In the genomic region with DNA sequence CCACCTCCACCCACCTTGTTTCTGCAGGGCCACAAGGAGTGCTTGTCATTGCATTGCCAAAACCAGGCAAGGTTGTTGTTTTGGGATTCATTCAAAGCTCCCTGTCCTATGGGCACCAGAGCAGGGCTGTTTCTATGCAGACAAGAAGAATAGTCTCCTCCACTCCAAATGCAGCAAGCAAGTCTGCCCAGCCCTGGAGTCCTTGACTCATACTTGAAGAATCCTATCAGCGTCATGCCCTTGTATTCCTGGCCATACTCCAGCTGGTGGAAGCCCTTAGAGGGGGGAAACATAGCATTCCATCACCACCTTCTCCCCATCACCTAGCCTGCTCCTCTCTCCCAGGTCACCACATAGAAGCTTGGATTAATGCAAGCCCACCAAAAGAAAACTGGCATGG, we compare ENCODE assay signal across 13 cellular contexts.
DNase-seq lines count a peak whose midpoint lies in the region; ATAC-seq, FAIRE-seq and TF ChIP-seq lines count a peak whose summit lies in the region.
"Had no signal": no experiment of that assay in that cellular context is flagged by ENCODE, and none has a peak within 500 bp of the region (broad histone marks: within the 10 kb centered on the region; RNA-seq: fewer than 3 reads in every experiment).

No MANE protein-coding gene starts in this region.

- peak overlapping the region; percentile 32; the same call in 1 of the 2 replicates for H3K4me2 ChIP-seq in SK-N-SH

- H4K20me1 ChIP-seq in SK-N-SH (ENCODE audit: insufficient read depth) = no peaks in the 10 kb centered on the region

- intact Hi-C loops in left cardiac atrium (cut with DNase I) (no loop called here), left ventricle myocardium inferior (cut with micrococcal nuclease) (no loop called here)

- no peak overlapping the region for H3K9ac ChIP-seq in SK-N-SH

- H3F3A ChIP-seq in SK-N-SH (replicated peaks; ENCODE audit: insufficient read depth) = no peaks in the 10 kb centered on the region

- H2AFZ ChIP-seq in SK-N-SH (ENCODE audit: low read depth) = no peak overlapping the region

- ATAC-seq in left cardiac atrium = peak; percentile 64 to 88
- ATAC-seq: naive thymus-derived CD8-positive, alpha-beta T cell had no signal

- CTCF ChIA-PET in SK-N-SH (lab: Yijun Ruan, JAX) (no interaction called here), GM10248 (lab: Yijun Ruan, JAX) (interaction anchor here (1.2 kb wide), 1 partner anchor 10 kb away, joined by 3 read pairs; no protein-coding TSS in a partner anchor)

- H3K9me3 ChIP-seq in left ventricle myocardium inferior (replicated peaks) (peaks cover 7% of the 10 kb centered on the region), SK-N-SH (no peaks in the 10 kb centered on the region)
- H3K9me3 ChIP-seq: HAP-1 had no signal

- no peaks in the 10 kb centered on the region for H3K79me2 ChIP-seq in SK-N-SH (ENCODE audit: insufficient read depth)

- H3K4me1 ChIP-seq in left ventricle myocardium inferior (peaks cover 12% of the 10 kb centered on the region), SK-N-SH (ENCODE audit: control insufficient read depth in 1 of 2, insufficient read depth in 2 of 2, low read depth in 1 of 2, low read length in 1 of 2) (peaks cover 0 to 3% of the 10 kb centered on the region in 2 experiments; a peak in 1 of 4 replicates)
- H3K4me1 ChIP-seq: HAP-1 had no signal

- H3K27ac ChIP-seq in left ventricle myocardium inferior (replicated peaks) (no peak overlapping the region), SK-N-SH (ENCODE audit: low read depth in 2 of 2, low read length in 1 of 2) (no peak overlapping the region)
- H3K27ac ChIP-seq: WERI-Rb-1 had no signal

- no peaks in the 10 kb centered on the region for H3K9me2 ChIP-seq in SK-N-SH

- no peak; a peak in 1 of 4 replicates for TF ChIP-seq EP300 in SK-N-SH (IDR thresholded peaks at IDR 0.05; ENCODE audit: borderline replicate concordance in 1 of 2, low read depth in 1 of 2, low read length in 1 of 2)

- TF ChIP-seq CTCF in left ventricle myocardium inferior (IDR thresholded peaks at IDR 0.05; ENCODE audit: borderline replicate concordance) (no peak), SK-N-SH (IDR thresholded peaks at IDR 0.05) (no peak), fibroblast of villous mesenchyme (IDR thresholded peaks at IDR 0.05; ENCODE audit: insufficient read depth, low read depth, low read length) (no peak), GM10248 (IDR thresholded peaks at IDR 0.05; ENCODE audit: control extremely low read depth, extremely low read depth, low read depth, missing control alignments) (no peak)

- WGBS in SK-N-SH (ENCODE audit: low lambda C conversion rate) = 0% methylated on average over 1 of the region's 1 CpG

- no peak for FAIRE-seq in urothelium cell line (lab: Jason Lieb, UNC)

- peaks cover 7% of the 10 kb centered on the region for H3K27me3 ChIP-seq in left ventricle myocardium inferior (ENCODE audit: low read depth)
- peaks cover 26% of the 10 kb centered on the region; the same call in 1 of the 2 replicates for H3K27me3 ChIP-seq in SK-N-SH (ENCODE audit: insufficient read depth)

- no peak for TF ChIP-seq RAD21 in SK-N-SH (IDR thresholded peaks at IDR 0.05; ENCODE audit: low read length)

- POLR2A ChIA-PET in SK-N-SH (lab: Yijun Ruan, JAX) = no interaction called here
- POLR2A ChIA-PET in GM10248 (lab: Yijun Ruan, JAX) = no interaction called here

- H3K4me3 ChIP-seq in left ventricle myocardium inferior = no peak overlapping the region
- H3K4me3 ChIP-seq in SK-N-SH (ENCODE audit: low read depth in 2 of 2, low read length in 1 of 2) = no peak overlapping the region
- H3K4me3 ChIP-seq in fibroblast of villous mesenchyme (ENCODE audit: low read depth, low read length) = no peak overlapping the region
- H3K4me3 ChIP-seq: HAP-1 had no signal

- DNase-seq in left cardiac atrium (no peak), left ventricle myocardium inferior (no peak), SK-N-SH (no peak), fibroblast of villous mesenchyme (ENCODE audit: low read depth) (peak; percentile 53), urothelium cell line (ENCODE audit: low spot score) (peak; percentile 86), superior temporal gyrus (ENCODE audit: extremely low spot score) (no peak), Ammon's horn (ENCODE audit: low spot score) (no peak), GM10248 (ENCODE audit: extremely low spot score) (no peak)
- DNase-seq: activated naive CD4-positive, alpha-beta T cell treated with Interleukin-2 at 50 U/mL for 16 hours; naive thymus-derived CD8-positive, alpha-beta T cell; NCI-H446 treated with DMSO at 0.1 percent for 48 hours; WERI-Rb-1 had no signal

- H3K36me3 ChIP-seq in left ventricle myocardium inferior (no peaks in the 10 kb centered on the region), SK-N-SH (replicated peaks in 1 of 2; ENCODE audit: control insufficient read depth in 1 of 2, insufficient read depth in 2 of 2, low read length in 1 of 2) (no peaks in the 10 kb centered on the region)
- H3K36me3 ChIP-seq: HAP-1, WERI-Rb-1 had no signal

TF ChIP-seq in SK-N-SH, 30 proteins besides CTCF, POLR2A, EP300 and RAD21 (continues in another document):
- TF ChIP-seq JUND (IDR thresholded peaks at IDR 0.05) (peak; percentile 33; the same call in 1 of the 2 replicates), POLR2AphosphoS5 (IDR thresholded peaks at IDR 0.05; ENCODE audit: low read depth, low read length) (no peak), FOXM1 (IDR thresholded peaks at IDR 0.05; ENCODE audit: low read depth) (no peak), REST (IDR thresholded peaks at IDR 0.05; ENCODE audit: low read depth, low read length) (no peak), RFX5 (IDR thresholded peaks at IDR 0.05; ENCODE audit: low read length) (peak; percentile 19; the same call in 1 of the 2 replicates), GATA2 (CRISPR knock-in tag; IDR thresholded peaks at IDR 0.05) (no peak), IRF3 (IDR thresholded peaks at IDR 0.05; ENCODE audit: low read depth, low read length) (no peak), YY1 (IDR thresholded peaks at IDR 0.05; ENCODE audit: low read depth) (no peak), SIN3A (IDR thresholded peaks at IDR 0.05; ENCODE audit: borderline replicate concordance, low read depth, low read length) (no peak), MXI1 (IDR thresholded peaks at IDR 0.05; ENCODE audit: low read depth, low read length) (no peak), SMC3 (IDR thresholded peaks at IDR 0.05; ENCODE audit: low read depth, low read length) (no peak), USF2 (IDR thresholded peaks at IDR 0.05; ENCODE audit: borderline replicate concordance, low read depth, low read length) (no peak)
- TF ChIP-seq, protein P1, sequence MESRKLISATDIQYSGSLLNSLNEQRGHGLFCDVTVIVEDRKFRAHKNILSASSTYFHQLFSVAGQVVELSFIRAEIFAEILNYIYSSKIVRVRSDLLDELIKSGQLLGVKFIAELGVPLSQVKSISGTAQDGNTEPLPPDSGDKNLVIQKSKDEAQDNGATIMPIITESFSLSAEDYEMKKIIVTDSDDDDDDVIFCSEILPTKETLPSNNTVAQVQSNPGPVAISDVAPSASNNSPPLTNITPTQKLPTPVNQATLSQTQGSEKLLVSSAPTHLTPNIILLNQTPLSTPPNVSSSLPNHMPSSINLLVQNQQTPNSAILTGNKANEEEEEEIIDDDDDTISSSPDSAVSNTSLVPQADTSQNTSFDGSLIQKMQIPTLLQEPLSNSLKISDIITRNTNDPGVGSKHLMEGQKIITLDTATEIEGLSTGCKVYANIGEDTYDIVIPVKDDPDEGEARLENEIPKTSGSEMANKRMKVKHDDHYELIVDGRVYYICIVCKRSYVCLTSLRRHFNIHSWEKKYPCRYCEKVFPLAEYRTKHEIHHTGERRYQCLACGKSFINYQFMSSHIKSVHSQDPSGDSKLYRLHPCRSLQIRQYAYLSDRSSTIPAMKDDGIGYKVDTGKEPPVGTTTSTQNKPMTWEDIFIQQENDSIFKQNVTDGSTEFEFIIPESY (IDR thresholded peaks at IDR 0.05; ENCODE audit: borderline replicate concordance, low read depth) = no peak

Comparison
In these comparisons a context has a peak if more than half of its experiments do, and no peak if none do; other contexts are left out.
1. DNase-seq: peak in fibroblast of villous mesenchyme (single experiment) and urothelium cell line (single experiment); none in left cardiac atrium (single experiment), left ventricle myocardium inferior (single experiment), SK-N-SH (single experiment), superior temporal gyrus (single experiment), Ammon's horn (single experiment) and GM10248 (single experiment).